8 cellular contexts compared by ENCODE assay signal in the genomic region with DNA sequence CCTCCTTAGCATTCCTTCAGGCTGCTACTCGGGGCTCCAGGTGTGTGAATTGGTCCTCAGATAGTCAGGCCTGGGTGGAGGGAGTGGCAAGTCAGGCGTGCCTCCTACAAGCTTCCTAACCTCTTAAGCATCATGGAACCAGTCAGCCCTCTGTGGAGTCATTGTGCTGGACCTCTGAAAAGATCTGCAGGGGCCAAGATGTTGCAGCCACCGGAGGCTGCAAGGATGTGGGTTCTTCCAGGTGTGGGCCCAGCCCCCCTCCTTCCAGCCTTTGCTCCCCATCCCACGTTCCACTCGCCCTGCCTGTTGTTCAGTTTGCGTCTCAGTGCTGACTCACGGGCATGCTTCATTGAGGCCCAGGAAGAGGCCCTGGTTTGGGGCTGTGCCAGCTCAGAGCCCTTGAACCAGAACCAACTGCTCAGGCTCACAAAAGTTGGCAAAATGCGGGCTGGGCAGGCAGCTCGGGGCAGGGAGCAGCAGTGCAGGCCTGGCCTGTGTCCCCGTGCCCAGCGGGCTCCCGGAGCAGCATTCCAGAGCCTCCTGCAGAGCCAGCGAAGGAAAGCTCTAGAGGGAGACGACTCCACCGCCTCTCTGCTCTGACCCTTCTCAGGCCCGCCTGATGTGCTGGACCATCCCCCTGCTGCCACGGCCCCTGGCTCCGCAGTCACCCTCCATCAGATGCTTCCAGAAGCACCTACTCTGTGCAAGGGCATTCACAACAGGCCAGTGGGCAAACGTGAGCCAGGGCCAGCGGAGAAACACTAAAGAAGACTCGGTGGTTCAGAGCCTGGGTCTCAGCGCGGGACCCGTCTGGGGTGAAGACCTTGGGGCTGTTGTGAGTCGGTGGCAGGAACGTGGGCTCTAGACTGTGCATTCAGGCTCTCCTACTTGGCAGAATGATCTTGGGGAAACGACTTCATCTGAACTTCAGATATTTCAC. TPM values are rescaled to one million over a fixed set of nuclear protein-coding genes. Genes with fewer than 3 reads are reported as not detected.
DNase-seq lines count a peak whose midpoint lies in the region; ATAC-seq and TF ChIP-seq lines count a peak whose summit lies in the region.

No MANE protein-coding gene starts in this region.

- no peaks in the 10 kb centered on the region for H3K36me3 Mint-ChIP-seq in CD8-positive, alpha-beta T cell
- peaks cover 1% of the 10 kb centered on the region for H3K36me3 Mint-ChIP-seq in activated naive CD4-positive, alpha-beta T cell treated with anti-CD3 and anti-CD28 coated beads, Interleukin-2, amount 10 ng/mL, durations not matched to agents 7 days and 5 days

- H3K4me3 ChIP-seq in CD8-positive, alpha-beta T cell (ENCODE audit: low read depth, low read length), result no peak overlapping the region
- no peak overlapping the region for H3K4me3 ChIP-seq in upper lobe of right lung

- H3K4me1 ChIP-seq in CD8-positive, alpha-beta T cell (ENCODE audit: insufficient read depth, low read length), result peaks cover 25% of the 10 kb centered on the region
- peaks cover 65% of the 10 kb centered on the region for H3K4me1 ChIP-seq in upper lobe of right lung

- no peaks in the 10 kb centered on the region for H3K9me3 Mint-ChIP-seq in CD8-positive, alpha-beta T cell
- peaks cover 1% of the 10 kb centered on the region for H3K9me3 Mint-ChIP-seq in activated naive CD4-positive, alpha-beta T cell treated with anti-CD3 and anti-CD28 coated beads, Interleukin-2, amount 10 ng/mL, durations not matched to agents 7 days and 5 days

- no peaks in the 10 kb centered on the region for H3K27me3 ChIP-seq in CD8-positive, alpha-beta T cell (ENCODE audit: insufficient read depth, low read length)
- H3K27me3 ChIP-seq in upper lobe of right lung, result no peaks in the 10 kb centered on the region

- peak overlapping the region; percentile 44 for H3K4me3 Mint-ChIP-seq in CD8-positive, alpha-beta T cell
- H3K4me3 Mint-ChIP-seq in activated naive CD4-positive, alpha-beta T cell treated with anti-CD3 and anti-CD28 coated beads, Interleukin-2, amount 10 ng/mL, durations not matched to agents 7 days and 5 days, result peak overlapping the region; percentile 27

- no peaks in the 10 kb centered on the region for H3K9me3 ChIP-seq in CD8-positive, alpha-beta T cell (ENCODE audit: low read length)
- no peaks in the 10 kb centered on the region for H3K9me3 ChIP-seq in upper lobe of right lung

- POLR2A ChIA-PET in CD8-positive, alpha-beta T cell (lab: Charles Lee), result interaction anchor here (0.6 to 1.7 kb wide), 3 partner anchors 10 to 50 kb away, joined by 3 to 6 read pairs (median 4); no protein-coding TSS in a partner anchor

- H3K27ac Mint-ChIP-seq in CD8-positive, alpha-beta T cell, result peak overlapping the region; percentile 67
- H3K27ac Mint-ChIP-seq in activated naive CD4-positive, alpha-beta T cell treated with anti-CD3 and anti-CD28 coated beads, Interleukin-2, amount 10 ng/mL, durations not matched to agents 7 days and 5 days, result peak overlapping the region; percentile 80

- TF ChIP-seq CTCF in CD8-positive, alpha-beta T cell (IDR thresholded peaks at IDR 0.05), result no peak
- TF ChIP-seq CTCF in upper lobe of right lung (IDR thresholded peaks at IDR 0.05), result no peak

- DNase-seq in CD8-positive, alpha-beta T cell, result peak in 6 of 7 experiments; percentile 60 to 80 (median 73)
- DNase-seq in SIG-M5 treated with dmso at 0.1 percent for 504 hours (lab: John Stamatoyannopoulos, UW; ENCODE audit: unreplicated experiment), result peak; percentile 73
- peak; percentile 62 for DNase-seq in activated naive CD4-positive, alpha-beta T cell treated with anti-CD3 and anti-CD28 coated beads, Interleukin-2, amount 10 ng/mL, durations not matched to agents 7 days and 5 days
- peak; percentile 71 for DNase-seq in globus pallidus (ENCODE audit: low spot score)
- peak; percentile 67 for DNase-seq in putamen (ENCODE audit: low spot score)
- peak; percentile 95 for DNase-seq in upper lobe of right lung

- peaks cover 9% of the 10 kb centered on the region for H3K27me3 Mint-ChIP-seq in CD8-positive, alpha-beta T cell (ENCODE audit: low read depth)
- H3K27me3 Mint-ChIP-seq in activated naive CD4-positive, alpha-beta T cell treated with anti-CD3 and anti-CD28 coated beads, Interleukin-2, amount 10 ng/mL, durations not matched to agents 7 days and 5 days, result peaks cover 17% of the 10 kb centered on the region

- peak; percentile 57 for ATAC-seq in CD8-positive, alpha-beta T cell
- ATAC-seq in HG03196 (IDR thresholded peaks at IDR 0.05; ENCODE audit: unreplicated experiment) (peak; percentile 42), upper lobe of right lung (peak; percentile 67), HG02981 (IDR thresholded peaks at IDR 0.05; ENCODE audit: unreplicated experiment) (no peak)

- no peaks in the 10 kb centered on the region for H3K36me3 ChIP-seq in CD8-positive, alpha-beta T cell (ENCODE audit: insufficient read depth, low read length)
- no peaks in the 10 kb centered on the region for H3K36me3 ChIP-seq in upper lobe of right lung

- peaks cover 36% of the 10 kb centered on the region for H3K4me1 Mint-ChIP-seq in CD8-positive, alpha-beta T cell (ENCODE audit: low read depth)
- H3K4me1 Mint-ChIP-seq in activated naive CD4-positive, alpha-beta T cell treated with anti-CD3 and anti-CD28 coated beads, Interleukin-2, amount 10 ng/mL, durations not matched to agents 7 days and 5 days, result peaks cover 69% of the 10 kb centered on the region

- CTCF ChIA-PET in CD8-positive, alpha-beta T cell (lab: Charles Lee), result interaction anchor here (1.3 to 7.3 kb wide), 5 partner anchors 9 to 294 kb away, joined by 3 to 161 read pairs (median 38); partner anchors contain the start of genes WDR59 and ZNRF1
- CTCF ChIA-PET in activated naive CD4-positive, alpha-beta T cell treated with anti-CD3 and anti-CD28 coated beads, Interleukin-2, amount 10 ng/mL, durations not matched to agents 7 days and 5 days (lab: Charles Lee), result interaction anchor here (0.7 to 7.3 kb wide), 16 partner anchors 10 to 297 kb away, joined by 3 to 135 read pairs (median 6); partner anchors contain the start of gene ZNRF1

- H3K27ac ChIP-seq in CD8-positive, alpha-beta T cell (ENCODE audit: low read depth, low read length), result no peak overlapping the region
- H3K27ac ChIP-seq in upper lobe of right lung, result peak overlapping the region; percentile 74

- intact Hi-C loops in CD8-positive, alpha-beta T cell (cut with DNase I, micrococcal nuclease), result no loop called here
- intact Hi-C loops in upper lobe of right lung (cut with DNase I), result no loop called here

RNA-seq across cellular contexts. Expression of gene LDHD, which starts 7.5 kb away (rescaled TPM):
- total RNA-seq in CD8-positive, alpha-beta T cell, result not detected
- 10.7 TPM for total RNA-seq in upper lobe of right lung

RNA-seq across cellular contexts. Expression of gene ZFP1, which starts 39.3 kb away (rescaled TPM):
- total RNA-seq in CD8-positive, alpha-beta T cell, result 10 to 100 TPM; 11.9 to 12.9 TPM
- total RNA-seq in upper lobe of right lung, result 9.8 TPM

Comparison
In these comparisons a context has a peak if more than half of its experiments do, and no peak if none do; other contexts are left out.
1. RNA of gene LDHD, which starts 7.5 kb away (total RNA-seq): 10.7 TPM in upper lobe of right lung (single experiment); not detected in CD8-positive, alpha-beta T cell; every median in the first group is over 10 times any median in the second.
2. Peak in every context shown above with its lines, with median percentiles within 50 percentile points of each other: DNase-seq.